In the genomic region with DNA sequence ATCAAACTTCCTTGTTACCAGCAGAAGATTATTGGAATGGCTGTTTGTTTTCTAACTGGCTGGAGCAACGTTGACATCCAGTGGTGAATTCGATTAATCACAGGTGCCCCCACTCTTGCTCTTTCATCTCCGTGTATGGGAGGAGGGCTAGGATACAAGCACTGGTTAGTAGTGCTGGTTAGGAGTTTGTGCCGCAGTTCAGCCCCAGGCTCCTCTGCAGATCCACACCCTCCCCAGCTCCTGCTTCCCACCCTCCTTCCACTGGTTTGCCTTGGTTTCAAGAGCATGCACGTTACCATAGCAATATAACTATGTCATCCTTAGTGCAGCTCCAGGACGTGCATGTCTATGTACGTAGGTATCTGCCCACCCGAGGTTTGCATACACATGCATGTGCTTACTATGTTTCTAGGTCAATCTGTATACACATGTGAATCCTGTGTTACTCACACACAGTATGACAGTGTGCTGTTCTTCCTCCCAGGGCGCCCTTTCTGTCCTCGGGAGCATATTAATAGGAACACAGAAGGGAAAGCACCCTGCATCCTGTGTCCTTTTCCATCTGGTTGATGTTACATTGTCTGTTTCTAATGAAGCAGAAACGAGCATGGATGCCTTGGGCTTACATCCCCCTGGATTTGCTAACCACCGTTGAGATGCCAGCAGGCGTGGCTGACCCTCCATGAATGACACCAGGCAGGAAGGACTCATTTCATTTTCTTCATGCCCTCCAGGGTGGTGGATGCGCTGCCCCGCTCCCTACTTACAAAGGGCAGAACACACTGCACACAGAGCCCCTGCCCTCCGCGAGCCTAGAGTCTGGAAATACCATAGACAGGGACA, we compare ENCODE assay signal across 12 cellular contexts.
DNase-seq lines count a peak whose midpoint lies in the region; ATAC-seq and TF ChIP-seq lines count a peak whose summit lies in the region.
"Had no signal": no experiment of that assay in that cellular context is flagged by ENCODE, and none has a peak within 500 bp of the region (broad histone marks: within the 10 kb centered on the region; RNA-seq: fewer than 3 reads in every experiment).

No MANE protein-coding gene starts in this region.

- in situ Hi-C loops in Panc1 (cut with HindIII; ENCODE audit: low pct_unique_long_range_greater_than_20kb, low sequenced_read_pairs), result no loop called here

- 0 out of 2 replicates have a peak, but pooled peaks have one; percentile 14 for TF ChIP-seq CTCF in Panc1 (IDR thresholded peaks at IDR 0.05)
- TF ChIP-seq CTCF in foreskin keratinocyte (conservative IDR thresholded peaks at IDR 0.05), result peak; percentile 6
- TF ChIP-seq CTCF in retinal pigment epithelial cell (conservative IDR thresholded peaks at IDR 0.05; ENCODE audit: low read depth, low read length), result peak; percentile 42
- TF ChIP-seq CTCF in upper lobe of right lung (IDR thresholded peaks at IDR 0.05), result no peak

- intact Hi-C loops in Panc1 (cut with micrococcal nuclease; ENCODE audit: unreplicated experiment) (no loop called here), upper lobe of right lung (cut with DNase I) (no loop called here)

- H3K9me3 ChIP-seq in Panc1 (ENCODE audit: control insufficient read depth, insufficient read depth, low read depth, low read length) (no peaks in the 10 kb centered on the region), upper lobe of right lung (no peaks in the 10 kb centered on the region)
- H3K9me3 ChIP-seq: suprapubic skin had no signal

- H3K27me3 ChIP-seq in Panc1 (ENCODE audit: control insufficient read depth, insufficient read depth, low read length) (peaks cover 5% of the 10 kb centered on the region), foreskin keratinocyte (no peaks in the 10 kb centered on the region), upper lobe of right lung (peaks cover 27% of the 10 kb centered on the region)

- H3K4me3 ChIP-seq in Panc1 (ENCODE audit: low read depth in 2 of 2, low read length in 2 of 2), result no peak overlapping the region
- no peak overlapping the region for H3K4me3 ChIP-seq in retinal pigment epithelial cell (ENCODE audit: low read length)
- H3K4me3 ChIP-seq in upper lobe of right lung, result no peak overlapping the region
- H3K4me3 ChIP-seq: suprapubic skin had no signal

- no peak for ATAC-seq in Panc1
- no peak for ATAC-seq in foreskin keratinocyte
- ATAC-seq in upper lobe of right lung, result no peak
- ATAC-seq in GM18867 (IDR thresholded peaks at IDR 0.05; ENCODE audit: unreplicated experiment), result no peak
- ATAC-seq: natural killer cell treated with Interleukin-12 subunit alpha and Interleukin-12 subunit beta and Interleukin-15 and Interleukin-18, amount 100 ng/mL, for 72 hours had no signal

- CTCF ChIA-PET in Panc1 (lab: Charles Lee), result no interaction called here

- peak; percentile 19 for DNase-seq in NCI-H82 (lab: John Stamatoyannopoulos, UW)
- no peak for DNase-seq in NCI-H82 treated with DMSO at 0.1 percent for 48 hours (lab: John Stamatoyannopoulos, UW; ENCODE audit: unreplicated experiment)
- DNase-seq in Panc1 (ENCODE audit: low read depth, low spot score), result no peak
- no peak for DNase-seq in foreskin keratinocyte
- no peak for DNase-seq in retinal pigment epithelial cell (ENCODE audit: low read depth)
- no peak for DNase-seq in activated CD8-positive, alpha-beta memory T cell treated with anti-CD3 and anti-CD28 coated beads, Interleukin-2, amount 50 U/mL, for 48 hours
- DNase-seq in upper lobe of right lung, result no peak
- DNase-seq: activated CD4-positive, alpha-beta T cell treated with anti-CD3 and anti-CD28 coated beads, Interleukin-2, amount 10 ng/mL, durations not matched to agents 7 days and 5 days; NCI-H2171 had no signal

- H3K36me3 ChIP-seq in Panc1 (ENCODE audit: control insufficient read depth, insufficient read depth, low read length) (no peaks in the 10 kb centered on the region), upper lobe of right lung (no peaks in the 10 kb centered on the region)
- H3K36me3 ChIP-seq: suprapubic skin had no signal

- BruUV-seq in Panc1 (replicated peaks; lab: Mats Ljungman, UMichigan), result no TSS peak

- no peaks in the 10 kb centered on the region for H3K4me1 ChIP-seq in Panc1 (ENCODE audit: control insufficient read depth, insufficient read depth, low read length)
- no peaks in the 10 kb centered on the region for H3K4me1 ChIP-seq in foreskin keratinocyte
- H3K4me1 ChIP-seq in upper lobe of right lung, result no peaks in the 10 kb centered on the region
- H3K4me1 ChIP-seq: suprapubic skin had no signal

- H3K27ac ChIP-seq in Panc1 (ENCODE audit: low read length) (no peak overlapping the region), foreskin keratinocyte (no peak overlapping the region), upper lobe of right lung (no peak overlapping the region)
- H3K27ac ChIP-seq: suprapubic skin had no signal

- POLR2A ChIA-PET in Panc1 (lab: Charles Lee), result no interaction called here
